25 cellular contexts compared by ENCODE assay signal in the genomic region with DNA sequence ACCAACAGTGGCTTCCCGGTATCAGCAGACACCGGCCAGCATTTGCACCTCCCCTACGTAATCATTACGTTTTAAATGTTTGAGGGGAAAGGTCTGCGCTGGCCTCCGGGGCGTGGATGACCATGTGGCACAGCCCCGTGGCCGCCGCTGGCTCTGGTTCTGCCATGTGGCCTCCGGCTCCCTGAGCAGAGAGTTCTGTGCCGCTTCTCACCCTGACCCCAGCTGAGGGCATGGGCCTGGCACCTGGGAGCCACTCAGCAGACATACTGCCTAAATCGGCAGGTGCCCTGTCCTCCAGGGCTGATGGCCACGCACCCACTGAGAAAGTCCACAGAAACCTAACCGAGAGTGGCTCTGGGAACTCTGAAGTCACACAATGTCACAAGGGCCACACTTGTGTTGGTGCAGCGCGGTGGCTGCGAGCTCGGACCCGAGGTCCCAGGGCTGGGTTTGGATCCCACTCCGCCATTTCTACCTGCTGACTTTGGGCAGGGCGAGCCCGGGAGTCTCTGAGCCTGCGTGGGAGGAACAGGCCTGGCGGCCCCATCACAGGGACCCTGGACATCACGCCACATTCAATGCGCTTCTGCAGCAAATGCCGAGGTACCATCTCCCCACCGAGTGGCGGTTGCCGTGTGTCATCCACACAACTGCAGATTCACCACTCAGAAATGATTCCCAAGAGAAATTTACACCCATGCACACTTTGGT. TPM values are rescaled to one million over a fixed set of nuclear protein-coding genes. Genes with fewer than 3 reads are reported as not detected.
"Had no signal": no experiment of that assay in that cellular context is flagged by ENCODE, and none has a peak within 500 bp of the region (broad histone marks: within the 10 kb centered on the region; RNA-seq: fewer than 3 reads in every experiment).

No MANE protein-coding gene starts in this region.

- H2AFZ ChIP-seq: neural progenitor cell had no signal

- H3K27me3 ChIP-seq: breast epithelium, colonic mucosa, dorsolateral prefrontal cortex, neural progenitor cell had no signal

- H3K27ac ChIP-seq: breast epithelium, colonic mucosa, dorsolateral prefrontal cortex, esophagus muscularis mucosa, neural progenitor cell, tibial artery, WERI-Rb-1 had no signal

- H3K4me3 ChIP-seq: breast epithelium, colonic mucosa, dorsolateral prefrontal cortex, esophagus muscularis mucosa, neural progenitor cell, tibial artery had no signal

- H3K4me2 ChIP-seq: neural progenitor cell had no signal

- H3K9ac ChIP-seq: neural progenitor cell had no signal

- H3K4me1 ChIP-seq: breast epithelium, colonic mucosa, esophagus muscularis mucosa, tibial artery had no signal

- H3K36me3 ChIP-seq: breast epithelium, colonic mucosa, esophagus muscularis mucosa, neural progenitor cell, tibial artery, WERI-Rb-1 had no signal

- ATAC-seq: activated CD8-positive, alpha-beta T cell treated with anti-CD3 and anti-CD28 coated beads, Interleukin-2, amount 10 ng/mL, durations not matched to agents 7 days and 5 days; activated T-cell treated with anti-CD3 and anti-CD28 coated beads, Interleukin-2, amount 50 U/mL, for 4 hours; effector memory CD8-positive, alpha-beta T cell; T-cell had no signal

- H3K9me3 ChIP-seq: breast epithelium, colonic mucosa, esophagus muscularis mucosa, tibial artery had no signal

- DNase-seq: activated CD4-positive, alpha-beta T cell treated with anti-CD3 and anti-CD28 coated beads for 1 hour; activated CD4-positive, alpha-beta T cell treated with anti-CD3 and anti-CD28 coated beads, Interleukin-2, amount 50 U/mL, for 1 hour; activated CD8-positive, alpha-beta T cell treated with anti-CD3 and anti-CD28 coated beads, Interleukin-2, amount 10 ng/mL, durations not matched to agents 7 days and 5 days; activated naive CD4-positive, alpha-beta T cell treated with anti-CD3 and anti-CD28 coated beads for 36 hours; activated naive CD8-positive, alpha-beta T cell treated with anti-CD3 and anti-CD28 coated beads, Interleukin-2, amount 10 ng/mL, durations not matched to agents 7 days and 5 days; activated T-cell treated with anti-CD3 and anti-CD28 coated beads, Interleukin-2, amount 50 U/mL, for 4 hours; amniotic stem cell; colonic mucosa; effector memory CD8-positive, alpha-beta T cell; glutamatergic neuron; hippocampal formation; mesendoderm; naive B cell; retina; stimulated activated CD4-positive, alpha-beta T cell treated with anti-CD3 and anti-CD28 coated beads, Interleukin-12 subunit alpha, Interleukin-12 subunit beta, amount 100 ng/mL, for 4 hours; stimulated activated CD4-positive, alpha-beta T cell treated with anti-CD3 and anti-CD28 coated beads, Interleukin-4, amount 100 ng/mL, for 4 hours; substantia nigra; T-cell; WERI-Rb-1 had no signal

RNA-seq across cellular contexts. Expression of a gene that starts 25.3 kb away (rescaled TPM):
- total RNA-seq: activated CD8-positive, alpha-beta T cell treated with anti-CD3 and anti-CD28 coated beads, Interleukin-2, amount 10 ng/mL, durations not matched to agents 7 days and 5 days; activated naive CD4-positive, alpha-beta T cell treated with anti-CD3 and anti-CD28 coated beads for 36 hours; activated naive CD8-positive, alpha-beta T cell treated with anti-CD3 and anti-CD28 coated beads, Interleukin-2, amount 10 ng/mL, durations not matched to agents 7 days and 5 days; T-cell had no signal
- polyA plus RNA-seq: urinary bladder had no signal
